Comparison of ENCODE assay signal across 1 cellular context in genomic region chr3:172078244-172078643, GRCh38.
TF ChIP-seq lines count a peak whose summit lies in the region.

No MANE protein-coding gene starts in this region.

TF ChIP-seq in GM23338, 12 proteins besides CTCF, POLR2A, EP300 and RAD21 (continued from another document):
- TF ChIP-seq, protein P1, sequence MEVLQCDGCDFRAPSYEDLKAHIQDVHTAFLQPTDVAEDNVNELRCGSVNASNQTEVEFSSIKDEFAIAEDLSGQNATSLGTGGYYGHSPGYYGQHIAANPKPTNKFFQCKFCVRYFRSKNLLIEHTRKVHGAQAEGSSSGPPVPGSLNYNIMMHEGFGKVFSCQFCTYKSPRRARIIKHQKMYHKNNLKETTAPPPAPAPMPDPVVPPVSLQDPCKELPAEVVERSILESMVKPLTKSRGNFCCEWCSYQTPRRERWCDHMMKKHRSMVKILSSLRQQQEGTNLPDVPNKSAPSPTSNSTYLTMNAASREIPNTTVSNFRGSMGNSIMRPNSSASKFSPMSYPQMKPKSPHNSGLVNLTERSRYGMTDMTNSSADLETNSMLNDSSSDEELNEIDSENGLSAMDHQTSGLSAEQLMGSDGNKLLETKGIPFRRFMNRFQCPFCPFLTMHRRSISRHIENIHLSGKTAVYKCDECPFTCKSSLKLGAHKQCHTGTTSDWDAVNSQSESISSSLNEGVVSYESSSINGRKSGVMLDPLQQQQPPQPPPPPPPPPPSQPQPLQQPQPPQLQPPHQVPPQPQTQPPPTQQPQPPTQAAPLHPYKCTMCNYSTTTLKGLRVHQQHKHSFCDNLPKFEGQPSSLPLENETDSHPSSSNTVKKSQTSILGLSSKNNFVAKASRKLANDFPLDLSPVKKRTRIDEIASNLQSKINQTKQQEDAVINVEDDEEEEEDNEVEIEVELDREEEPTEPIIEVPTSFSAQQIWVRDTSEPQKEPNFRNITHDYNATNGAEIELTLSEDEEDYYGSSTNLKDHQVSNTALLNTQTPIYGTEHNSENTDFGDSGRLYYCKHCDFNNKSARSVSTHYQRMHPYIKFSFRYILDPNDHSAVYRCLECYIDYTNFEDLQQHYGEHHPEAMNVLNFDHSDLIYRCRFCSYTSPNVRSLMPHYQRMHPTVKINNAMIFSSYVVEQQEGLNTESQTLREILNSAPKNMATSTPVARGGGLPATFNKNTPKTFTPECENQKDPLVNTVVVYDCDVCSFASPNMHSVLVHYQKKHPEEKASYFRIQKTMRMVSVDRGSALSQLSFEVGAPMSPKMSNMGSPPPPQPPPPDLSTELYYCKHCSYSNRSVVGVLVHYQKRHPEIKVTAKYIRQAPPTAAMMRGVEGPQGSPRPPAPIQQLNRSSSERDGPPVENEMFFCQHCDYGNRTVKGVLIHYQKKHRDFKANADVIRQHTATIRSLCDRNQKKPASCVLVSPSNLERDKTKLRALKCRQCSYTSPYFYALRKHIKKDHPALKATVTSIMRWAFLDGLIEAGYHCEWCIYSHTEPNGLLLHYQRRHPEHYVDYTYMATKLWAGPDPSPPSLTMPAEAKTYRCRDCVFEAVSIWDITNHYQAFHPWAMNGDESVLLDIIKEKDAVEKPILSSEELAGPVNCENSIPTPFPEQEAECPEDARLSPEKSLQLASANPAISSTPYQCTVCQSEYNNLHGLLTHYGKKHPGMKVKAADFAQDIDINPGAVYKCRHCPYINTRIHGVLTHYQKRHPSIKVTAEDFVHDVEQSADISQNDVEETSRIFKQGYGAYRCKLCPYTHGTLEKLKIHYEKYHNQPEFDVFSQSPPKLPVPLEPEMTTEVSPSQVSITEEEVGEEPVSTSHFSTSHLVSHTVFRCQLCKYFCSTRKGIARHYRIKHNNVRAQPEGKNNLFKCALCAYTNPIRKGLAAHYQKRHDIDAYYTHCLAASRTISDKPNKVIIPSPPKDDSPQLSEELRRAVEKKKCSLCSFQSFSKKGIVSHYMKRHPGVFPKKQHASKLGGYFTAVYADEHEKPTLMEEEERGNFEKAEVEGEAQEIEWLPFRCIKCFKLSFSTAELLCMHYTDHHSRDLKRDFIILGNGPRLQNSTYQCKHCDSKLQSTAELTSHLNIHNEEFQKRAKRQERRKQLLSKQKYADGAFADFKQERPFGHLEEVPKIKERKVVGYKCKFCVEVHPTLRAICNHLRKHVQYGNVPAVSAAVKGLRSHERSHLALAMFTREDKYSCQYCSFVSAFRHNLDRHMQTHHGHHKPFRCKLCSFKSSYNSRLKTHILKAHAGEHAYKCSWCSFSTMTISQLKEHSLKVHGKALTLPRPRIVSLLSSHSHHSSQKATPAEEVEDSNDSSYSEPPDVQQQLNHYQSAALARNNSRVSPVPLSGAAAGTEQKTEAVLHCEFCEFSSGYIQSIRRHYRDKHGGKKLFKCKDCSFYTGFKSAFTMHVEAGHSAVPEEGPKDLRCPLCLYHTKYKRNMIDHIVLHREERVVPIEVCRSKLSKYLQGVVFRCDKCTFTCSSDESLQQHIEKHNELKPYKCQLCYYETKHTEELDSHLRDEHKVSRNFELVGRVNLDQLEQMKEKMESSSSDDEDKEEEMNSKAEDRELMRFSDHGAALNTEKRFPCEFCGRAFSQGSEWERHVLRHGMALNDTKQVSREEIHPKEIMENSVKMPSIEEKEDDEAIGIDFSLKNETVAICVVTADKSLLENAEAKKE (CRISPR knock-in tag; IDR thresholded peaks at IDR 0.05), result no peak
- no peak for TF ChIP-seq EZH2phosphoT487 (IDR thresholded peaks at IDR 0.05; ENCODE audit: unreplicated experiment)
- TF ChIP-seq ZNF114 (CRISPR knock-in tag; IDR thresholded peaks at IDR 0.05), result no peak
- no peak for TF ChIP-seq POLR2AphosphoS5 (IDR thresholded peaks at IDR 0.05; ENCODE audit: low read depth)
